ENCODE assay signal across 9 cellular contexts in the genomic region with DNA sequence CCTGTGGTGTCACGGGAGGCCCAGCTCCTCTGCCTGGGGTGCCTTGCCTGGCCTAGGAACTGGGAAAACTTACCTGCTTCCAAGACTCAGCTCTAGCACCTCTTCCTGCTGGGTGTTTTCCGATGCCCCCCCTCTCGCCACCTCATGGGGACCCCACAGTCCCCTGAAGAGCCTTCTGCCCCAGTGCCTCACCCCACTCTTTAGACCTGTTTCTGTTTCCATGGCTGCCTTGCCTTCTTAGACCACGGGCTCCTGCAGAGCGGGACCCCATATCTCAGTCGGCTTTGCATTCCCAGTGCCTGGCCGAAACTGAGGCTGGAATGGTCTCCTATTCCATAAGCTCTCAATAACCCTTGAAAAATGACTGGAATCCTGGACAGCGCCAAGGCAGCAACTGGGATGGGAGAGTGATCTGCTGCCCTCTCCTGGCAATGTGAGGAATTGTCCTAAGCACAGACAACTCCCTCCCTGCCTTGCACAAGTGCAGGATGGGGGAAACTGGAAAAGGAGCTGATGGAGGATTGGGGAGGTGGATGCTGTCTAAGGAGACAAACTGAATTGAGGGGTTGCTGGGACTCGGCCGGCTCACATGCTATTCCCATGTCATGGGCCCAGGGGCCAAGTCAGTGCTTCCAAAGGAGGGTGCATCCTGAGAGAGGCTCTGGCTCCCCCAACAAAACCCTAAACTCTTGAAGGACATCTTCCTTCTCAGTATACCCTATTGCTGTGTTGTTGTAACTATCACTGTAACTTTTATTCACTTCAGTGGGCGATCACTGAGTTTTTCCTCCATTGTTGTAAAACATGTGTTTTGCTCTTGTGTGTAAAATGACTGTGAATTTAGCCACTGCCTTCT. TPM values are rescaled to one million over a fixed set of nuclear protein-coding genes. Genes with fewer than 3 reads are reported as not detected.
DNase-seq lines count a peak whose midpoint lies in the region; ATAC-seq and TF ChIP-seq lines count a peak whose summit lies in the region.
"Had no signal": no experiment of that assay in that cellular context is flagged by ENCODE, and none has a peak within 500 bp of the region (broad histone marks: within the 10 kb centered on the region; RNA-seq: fewer than 3 reads in every experiment).

No MANE protein-coding gene starts in this region.

- H3K36me3 ChIP-seq in RWPE2 (ENCODE audit: low read depth) (peaks cover 12% of the 10 kb centered on the region), heart left ventricle (no peaks in the 10 kb centered on the region)

- ATAC-seq in RWPE2 (ENCODE audit: low read depth) (peak; percentile 82), heart left ventricle (peak; percentile 66 to 88 (median 82)), HG02970 (IDR thresholded peaks at IDR 0.05; ENCODE audit: low FRiP score, unreplicated experiment) (no peak), GM21423 (IDR thresholded peaks at IDR 0.05; ENCODE audit: unreplicated experiment) (no peak)
- ATAC-seq in activated naive CD8-positive, alpha-beta T cell treated with anti-CD3 and anti-CD28 coated beads, Interleukin-2, amount 50 U/mL, for 24 hours, result peak; percentile 61

- no peak overlapping the region for H3K4me3 Mint-ChIP-seq in activated naive CD8-positive, alpha-beta T cell treated with anti-CD3 and anti-CD28 coated beads, Interleukin-2, amount 50 U/mL, for 24 hours
- H3K4me3 Mint-ChIP-seq: central memory CD8-positive, alpha-beta T cell had no signal

- no peaks in the 10 kb centered on the region for H3K4me1 ChIP-seq in RWPE2 (ENCODE audit: insufficient read depth, poor library complexity, severe bottlenecking)
- H3K4me1 ChIP-seq in heart left ventricle, result peaks cover 0 to 6% (median under 1%) of the 10 kb centered on the region in 12 donors

- H3K27ac ChIP-seq in RWPE2 (ENCODE audit: poor library complexity, severe bottlenecking) (no peak overlapping the region), heart left ventricle (no peak overlapping the region)

- DNase-seq in GM03348 (ENCODE audit: low spot score) (peak; percentile 91), RWPE2 (ENCODE audit: low spot score) (no peak), heart left ventricle (peak in 4 of 5 donors; percentile 53 to 68 (median 61)), pons (ENCODE audit: low spot score) (peak; percentile 82)
- peak; percentile 38 for DNase-seq in Jurkat, Clone E6-1 (ENCODE audit: low read depth, low spot score)
- DNase-seq in activated naive CD8-positive, alpha-beta T cell treated with anti-CD3 and anti-CD28 coated beads, Interleukin-2, amount 50 U/mL, for 24 hours, result peak; percentile 59

- TF ChIP-seq CTCF in RWPE2 (IDR thresholded peaks at IDR 0.05; ENCODE audit: poor library complexity, severe bottlenecking), result peak; percentile 90
- peak; percentile 83 to 96 (median 90) for TF ChIP-seq CTCF in heart left ventricle (IDR thresholded peaks at IDR 0.05)

- H3K9me3 Mint-ChIP-seq in activated naive CD8-positive, alpha-beta T cell treated with anti-CD3 and anti-CD28 coated beads, Interleukin-2, amount 50 U/mL, for 24 hours, result no peaks in the 10 kb centered on the region
- H3K9me3 Mint-ChIP-seq: central memory CD8-positive, alpha-beta T cell had no signal

- H3K27me3 ChIP-seq in RWPE2 (ENCODE audit: insufficient read depth, poor library complexity, severe bottlenecking) (no peaks in the 10 kb centered on the region), heart left ventricle (peaks cover 0 to 3% (median 0%) of the 10 kb centered on the region in 9 donors)

- peaks cover 4% of the 10 kb centered on the region for H3K27me3 Mint-ChIP-seq in activated naive CD8-positive, alpha-beta T cell treated with anti-CD3 and anti-CD28 coated beads, Interleukin-2, amount 50 U/mL, for 24 hours

- 24 to 26% (median 25%) methylated on average over 11 of the region's 11 CpGs for WGBS in heart left ventricle, 4 donors

- H3K4me1 Mint-ChIP-seq in activated naive CD8-positive, alpha-beta T cell treated with anti-CD3 and anti-CD28 coated beads, Interleukin-2, amount 50 U/mL, for 24 hours, result peaks cover 4% of the 10 kb centered on the region

- no peak for TF ChIP-seq POLR2A in heart left ventricle (IDR thresholded peaks at IDR 0.05)

- no peak overlapping the region for H3K27ac Mint-ChIP-seq in activated naive CD8-positive, alpha-beta T cell treated with anti-CD3 and anti-CD28 coated beads, Interleukin-2, amount 50 U/mL, for 24 hours

- no peaks in the 10 kb centered on the region for H3K36me3 Mint-ChIP-seq in activated naive CD8-positive, alpha-beta T cell treated with anti-CD3 and anti-CD28 coated beads, Interleukin-2, amount 50 U/mL, for 24 hours (ENCODE audit: low read depth)

- intact Hi-C loops in heart left ventricle (cut with DNase I), result loop anchor here (1.0 to 10.0 kb wide), 8 partner anchors 63 to 143 kb away; no protein-coding TSS in a partner anchor

- H3K9me3 ChIP-seq in RWPE2 (ENCODE audit: severe bottlenecking), result no peaks in the 10 kb centered on the region
- no peaks in the 10 kb centered on the region for H3K9me3 ChIP-seq in heart left ventricle

- no peak overlapping the region for H3K4me3 ChIP-seq in Jurkat, Clone E6-1 (ENCODE audit: low read length)
- H3K4me3 ChIP-seq in RWPE2 (ENCODE audit: severe bottlenecking) (no peak overlapping the region), heart left ventricle (no peak overlapping the region)

RNA-seq across cellular contexts. Expression of gene IL17RA, which starts 26.6 kb away (rescaled TPM):
- polyA plus RNA-seq in Jurkat, Clone E6-1 (2012; ENCODE audit: insufficient read depth, insufficient read length), result 8.4 TPM
- total RNA-seq in heart left ventricle, result 10 to 100 TPM in 3 of 9 donors, 1 to 10 TPM in 6; 5.8 to 23.1 (median 9.4) TPM
- polyA plus RNA-seq in heart left ventricle, result 1 to 10 TPM; 3.1 to 7.8 TPM

RNA-seq across cellular contexts. Expression of gene GAB4, which starts 50.2 kb away (rescaled TPM):
- polyA plus RNA-seq in Jurkat, Clone E6-1 (2012; ENCODE audit: insufficient read depth, insufficient read length), result not detected
- not detected for total RNA-seq in heart left ventricle
- polyA plus RNA-seq in heart left ventricle, result not detected

Comparison
In these comparisons a context has a peak if more than half of its experiments do, and no peak if none do; other contexts are left out.
1. ATAC-seq: peak in RWPE2 (single experiment), activated naive CD8-positive, alpha-beta T cell treated with anti-CD3 and anti-CD28 coated beads, Interleukin-2, amount 50 U/mL, for 24 hours (single experiment) and heart left ventricle (4 of 4); none in HG02970 (single experiment) and GM21423 (single experiment).